13 cellular contexts compared by ENCODE assay signal in genomic region chr17:17088511-17089205, GRCh38. TPM values are rescaled to one million over a fixed set of nuclear protein-coding genes. Genes with fewer than 3 reads are reported as not detected.
DNase-seq lines count a peak whose midpoint lies in the region; ATAC-seq, FAIRE-seq and TF ChIP-seq lines count a peak whose summit lies in the region.
"Had no signal": no experiment of that assay in that cellular context is flagged by ENCODE, and none has a peak within 500 bp of the region (broad histone marks: within the 10 kb centered on the region; RNA-seq: fewer than 3 reads in every experiment).

No MANE protein-coding gene starts in this region.

- intact Hi-C loops in activated T-helper 2 cell treated with anti-CD3 and anti-CD28 coated beads, Interferon-gamma antibody, Interleukin-2, Interleukin-4, amounts not matched to agents 10 μg/mL and 5 μg/mL and 100 μg/mL, durations not matched to agents 14 hours and 24 hours and 36 hours (cut with micrococcal nuclease) = no loop called here
- intact Hi-C loops in body of pancreas (cut with DNase I) = no loop called here

- H3K4me1 Mint-ChIP-seq in activated T-helper 2 cell treated with anti-CD3 and anti-CD28 coated beads, Interferon-gamma antibody, Interleukin-2, Interleukin-4, amounts not matched to agents 10 μg/mL and 5 μg/mL and 100 μg/mL, durations not matched to agents 14 hours and 24 hours and 36 hours (ENCODE audit: low read depth) = peaks cover 21% of the 10 kb centered on the region
- peaks cover 22% of the 10 kb centered on the region for H3K4me1 Mint-ChIP-seq in osteocyte (ENCODE audit: unreplicated experiment)

- no peak for TF ChIP-seq CTCF in osteocyte (IDR thresholded peaks at IDR 0.05)
- no peak for TF ChIP-seq CTCF in body of pancreas (IDR thresholded peaks at IDR 0.05)

- 68 to 72% methylated on average over 5 to 6 of the region's 6 CpGs for whole genome bisulfite sequencing in body of pancreas, 2 donors

- no peaks in the 10 kb centered on the region for H3K9me3 Mint-ChIP-seq in activated T-helper 2 cell treated with anti-CD3 and anti-CD28 coated beads, Interferon-gamma antibody, Interleukin-2, Interleukin-4, amounts not matched to agents 10 μg/mL and 5 μg/mL and 100 μg/mL, durations not matched to agents 14 hours and 24 hours and 36 hours
- no peaks in the 10 kb centered on the region for H3K9me3 Mint-ChIP-seq in osteocyte (ENCODE audit: unreplicated experiment)

- no peaks in the 10 kb centered on the region for H3K27me3 ChIP-seq in body of pancreas
- H3K27me3 ChIP-seq: pancreas, stomach had no signal

- FAIRE-seq in GM12891 (lab: Jason Lieb, UNC) = peak; percentile 64
- FAIRE-seq: pancreas had no signal

- H3K36me3 Mint-ChIP-seq in activated T-helper 2 cell treated with anti-CD3 and anti-CD28 coated beads, Interferon-gamma antibody, Interleukin-2, Interleukin-4, amounts not matched to agents 10 μg/mL and 5 μg/mL and 100 μg/mL, durations not matched to agents 14 hours and 24 hours and 36 hours (ENCODE audit: low read depth) = peaks cover 22% of the 10 kb centered on the region
- H3K36me3 Mint-ChIP-seq in osteocyte (ENCODE audit: unreplicated experiment) = peaks cover 13% of the 10 kb centered on the region

- ATAC-seq in GM19463 (IDR thresholded peaks at IDR 0.05; ENCODE audit: unreplicated experiment) (no peak), GM21447 (IDR thresholded peaks at IDR 0.05; ENCODE audit: unreplicated experiment) (no peak), body of pancreas (no peak)

- no peaks in the 10 kb centered on the region for H3K9me3 ChIP-seq in body of pancreas
- H3K9me3 ChIP-seq: pancreas, stomach had no signal

- no peak overlapping the region for H3K4me3 ChIP-seq in body of pancreas
- H3K4me3 ChIP-seq: lung, pancreas, stomach had no signal

- H3K4me3 Mint-ChIP-seq in activated T-helper 2 cell treated with anti-CD3 and anti-CD28 coated beads, Interferon-gamma antibody, Interleukin-2, Interleukin-4, amounts not matched to agents 10 μg/mL and 5 μg/mL and 100 μg/mL, durations not matched to agents 14 hours and 24 hours and 36 hours (ENCODE audit: low read depth) = no peak overlapping the region
- H3K4me3 Mint-ChIP-seq in osteocyte (ENCODE audit: unreplicated experiment) = no peak overlapping the region

- peaks cover 35% of the 10 kb centered on the region for H3K4me1 ChIP-seq in body of pancreas

- H3K27ac Mint-ChIP-seq in activated T-helper 2 cell treated with anti-CD3 and anti-CD28 coated beads, Interferon-gamma antibody, Interleukin-2, Interleukin-4, amounts not matched to agents 10 μg/mL and 5 μg/mL and 100 μg/mL, durations not matched to agents 14 hours and 24 hours and 36 hours = peak overlapping the region; percentile 83
- peak overlapping the region; percentile 31 for H3K27ac Mint-ChIP-seq in osteocyte (ENCODE audit: unreplicated experiment)

- DNase-seq in NCI-H1417 (lab: John Stamatoyannopoulos, UW) = peak in 2 of 3 experiments; percentile 35 to 75
- DNase-seq in NCI-H1417 treated with DMSO at 0.1 percent for 48 hours (lab: John Stamatoyannopoulos, UW) = no peak
- DNase-seq in GM12891 (ENCODE audit: insufficient read length, low spot score) = no peak
- no peak for DNase-seq in activated T-helper 2 cell treated with anti-CD3 and anti-CD28 coated beads, Interferon-gamma antibody, Interleukin-2, Interleukin-4, amounts not matched to agents 10 μg/mL and 5 μg/mL and 100 μg/mL, durations not matched to agents 14 hours and 24 hours and 36 hours (ENCODE audit: low spot score)
- DNase-seq in osteocyte (ENCODE audit: extremely low spot score, unreplicated experiment) = no peak
- DNase-seq in body of pancreas = no peak
- DNase-seq: 8988T, NCI-H748 treated with DMSO at 0.1 percent for 48 hours, stomach had no signal

- peaks cover 0 to 3% of the 10 kb centered on the region in 2 donors for H3K36me3 ChIP-seq in body of pancreas (replicated peaks in 1 of 2; ENCODE audit: insufficient read depth in 1 of 2, low read depth in 2 of 2)

- peak overlapping the region in 1 of 4 donors; percentile 10 for H3K27ac ChIP-seq in body of pancreas
- H3K27ac ChIP-seq: pancreas had no signal

- no peaks in the 10 kb centered on the region for H3K27me3 Mint-ChIP-seq in activated T-helper 2 cell treated with anti-CD3 and anti-CD28 coated beads, Interferon-gamma antibody, Interleukin-2, Interleukin-4, amounts not matched to agents 10 μg/mL and 5 μg/mL and 100 μg/mL, durations not matched to agents 14 hours and 24 hours and 36 hours (ENCODE audit: low read depth)
- H3K27me3 Mint-ChIP-seq in osteocyte (ENCODE audit: unreplicated experiment) = no peaks in the 10 kb centered on the region

- TF ChIP-seq POLR2A in GM12891 (IDR thresholded peaks at IDR 0.05; ENCODE audit: low read depth, low read length) (no peak), body of pancreas (IDR thresholded peaks at IDR 0.05) (no peak)

TF ChIP-seq in GM12891, 5 proteins besides CTCF, POLR2A, EP300 and RAD21:
- TF ChIP-seq PAX5 (IDR thresholded peaks at IDR 0.05; ENCODE audit: insufficient read depth, low read length, severe bottlenecking) (no peak), POLR2AphosphoS5 (IDR thresholded peaks at IDR 0.05; ENCODE audit: low read depth, low read length) (no peak), SPI1 (IDR thresholded peaks at IDR 0.05; ENCODE audit: low read depth, low read length) (no peak), POU2F2 (IDR thresholded peaks at IDR 0.05; ENCODE audit: low read depth, low read length) (no peak), TAF1 (IDR thresholded peaks at IDR 0.05; ENCODE audit: low read depth, low read length) (no peak)

RNA-seq across cellular contexts. Expression of gene MPRIP, which starts 46.4 kb away (rescaled TPM):
- 68.5 TPM for polyA plus RNA-seq in GM12891 (2012; ENCODE audit: low read depth, missing spikeins)
- 141 and 144 TPM in 2 replicates for total RNA-seq in activated T-helper 2 cell treated with anti-CD3 and anti-CD28 coated beads, Interferon-gamma antibody, Interleukin-2, Interleukin-4, amounts not matched to agents 10 μg/mL and 5 μg/mL and 100 μg/mL, durations not matched to agents 14 hours and 24 hours and 36 hours
- total RNA-seq in osteocyte (206 and 209 TPM in 2 replicates), body of pancreas (100 to 1,000 TPM; 147 to 269 TPM)

Comparison
In these comparisons a context has a peak if more than half of its experiments do, and no peak if none do; other contexts are left out.
1. DNase-seq: peak in NCI-H1417 (2 of 3); none in NCI-H1417 treated with DMSO at 0.1 percent for 48 hours (single experiment), GM12891 (single experiment), activated T-helper 2 cell treated with anti-CD3 and anti-CD28 coated beads, Interferon-gamma antibody, Interleukin-2, Interleukin-4, amounts not matched to agents 10 μg/mL and 5 μg/mL and 100 μg/mL, durations not matched to agents 14 hours and 24 hours and 36 hours (single experiment), osteocyte (single experiment) and body of pancreas (0 of 4).